In the genomic region with DNA sequence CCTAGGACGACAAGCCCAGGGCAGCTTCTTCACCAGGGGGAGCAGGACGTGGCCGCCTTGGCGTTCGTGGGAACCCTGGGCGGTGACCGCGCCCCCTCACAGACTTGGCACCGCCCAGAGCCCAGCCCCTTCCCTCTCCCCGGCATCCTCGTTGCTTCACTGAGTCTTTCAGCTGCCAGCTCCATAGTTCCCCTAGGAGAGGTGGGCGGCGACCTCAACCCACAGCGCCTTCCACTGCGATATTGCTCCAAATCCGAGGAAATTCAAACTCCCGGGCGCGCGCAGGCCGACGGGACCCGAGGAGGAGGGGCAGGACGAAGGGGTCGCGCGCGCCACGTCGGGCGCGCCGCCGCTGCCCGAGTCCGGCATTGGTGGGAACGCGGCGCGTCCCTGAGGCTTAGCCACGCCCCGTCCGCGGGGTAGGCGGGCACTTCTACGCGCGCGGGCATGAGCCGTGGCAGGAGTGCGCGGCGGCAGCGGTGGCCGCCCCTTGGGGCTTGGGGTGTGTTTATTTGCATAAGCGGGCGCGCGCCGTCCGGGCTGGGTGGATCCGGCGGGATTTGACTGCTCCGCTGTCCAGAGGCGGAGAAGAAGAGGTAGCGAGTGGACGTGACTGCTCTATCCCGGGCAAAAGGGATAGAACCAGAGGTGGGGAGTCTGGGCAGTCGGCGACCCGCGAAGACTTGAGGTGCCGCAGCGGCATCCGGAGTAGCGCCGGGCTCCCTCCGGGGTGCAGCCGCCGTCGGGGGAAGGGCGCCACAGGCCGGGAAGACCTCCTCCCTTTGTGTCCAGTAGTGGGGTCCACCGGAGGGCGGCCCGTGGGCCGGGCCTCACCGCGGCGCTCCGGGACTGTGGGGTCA, we compare ENCODE assay signal across 1 cellular context.
TF ChIP-seq lines count a peak whose summit lies in the region.

A gene with protein sequence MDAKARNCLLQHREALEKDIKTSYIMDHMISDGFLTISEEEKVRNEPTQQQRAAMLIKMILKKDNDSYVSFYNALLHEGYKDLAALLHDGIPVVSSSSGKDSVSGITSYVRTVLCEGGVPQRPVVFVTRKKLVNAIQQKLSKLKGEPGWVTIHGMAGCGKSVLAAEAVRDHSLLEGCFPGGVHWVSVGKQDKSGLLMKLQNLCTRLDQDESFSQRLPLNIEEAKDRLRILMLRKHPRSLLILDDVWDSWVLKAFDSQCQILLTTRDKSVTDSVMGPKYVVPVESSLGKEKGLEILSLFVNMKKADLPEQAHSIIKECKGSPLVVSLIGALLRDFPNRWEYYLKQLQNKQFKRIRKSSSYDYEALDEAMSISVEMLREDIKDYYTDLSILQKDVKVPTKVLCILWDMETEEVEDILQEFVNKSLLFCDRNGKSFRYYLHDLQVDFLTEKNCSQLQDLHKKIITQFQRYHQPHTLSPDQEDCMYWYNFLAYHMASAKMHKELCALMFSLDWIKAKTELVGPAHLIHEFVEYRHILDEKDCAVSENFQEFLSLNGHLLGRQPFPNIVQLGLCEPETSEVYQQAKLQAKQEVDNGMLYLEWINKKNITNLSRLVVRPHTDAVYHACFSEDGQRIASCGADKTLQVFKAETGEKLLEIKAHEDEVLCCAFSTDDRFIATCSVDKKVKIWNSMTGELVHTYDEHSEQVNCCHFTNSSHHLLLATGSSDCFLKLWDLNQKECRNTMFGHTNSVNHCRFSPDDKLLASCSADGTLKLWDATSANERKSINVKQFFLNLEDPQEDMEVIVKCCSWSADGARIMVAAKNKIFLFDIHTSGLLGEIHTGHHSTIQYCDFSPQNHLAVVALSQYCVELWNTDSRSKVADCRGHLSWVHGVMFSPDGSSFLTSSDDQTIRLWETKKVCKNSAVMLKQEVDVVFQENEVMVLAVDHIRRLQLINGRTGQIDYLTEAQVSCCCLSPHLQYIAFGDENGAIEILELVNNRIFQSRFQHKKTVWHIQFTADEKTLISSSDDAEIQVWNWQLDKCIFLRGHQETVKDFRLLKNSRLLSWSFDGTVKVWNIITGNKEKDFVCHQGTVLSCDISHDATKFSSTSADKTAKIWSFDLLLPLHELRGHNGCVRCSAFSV (N-terminal part only) (plus strand): TSS at position 579 of the 860 bp plus-strand sequence. CDS start 3,070 bp downstream, outside the sequence.
A gene with protein sequence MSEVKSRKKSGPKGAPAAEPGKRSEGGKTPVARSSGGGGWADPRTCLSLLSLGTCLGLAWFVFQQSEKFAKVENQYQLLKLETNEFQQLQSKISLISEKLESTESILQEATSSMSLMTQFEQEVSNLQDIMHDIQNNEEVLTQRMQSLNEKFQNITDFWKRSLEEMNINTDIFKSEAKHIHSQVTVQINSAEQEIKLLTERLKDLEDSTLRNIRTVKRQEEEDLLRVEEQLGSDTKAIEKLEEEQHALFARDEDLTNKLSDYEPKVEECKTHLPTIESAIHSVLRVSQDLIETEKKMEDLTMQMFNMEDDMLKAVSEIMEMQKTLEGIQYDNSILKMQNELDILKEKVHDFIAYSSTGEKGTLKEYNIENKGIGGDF (minus strand): TSS at position 77 of the 860 bp plus-strand sequence. CDS start 87 bp downstream, outside the sequence.

TF ChIP-seq in K562, 482 proteins besides CTCF, POLR2A, EP300 and RAD21 (continued from another document):
- TF ChIP-seq, protein P1, sequence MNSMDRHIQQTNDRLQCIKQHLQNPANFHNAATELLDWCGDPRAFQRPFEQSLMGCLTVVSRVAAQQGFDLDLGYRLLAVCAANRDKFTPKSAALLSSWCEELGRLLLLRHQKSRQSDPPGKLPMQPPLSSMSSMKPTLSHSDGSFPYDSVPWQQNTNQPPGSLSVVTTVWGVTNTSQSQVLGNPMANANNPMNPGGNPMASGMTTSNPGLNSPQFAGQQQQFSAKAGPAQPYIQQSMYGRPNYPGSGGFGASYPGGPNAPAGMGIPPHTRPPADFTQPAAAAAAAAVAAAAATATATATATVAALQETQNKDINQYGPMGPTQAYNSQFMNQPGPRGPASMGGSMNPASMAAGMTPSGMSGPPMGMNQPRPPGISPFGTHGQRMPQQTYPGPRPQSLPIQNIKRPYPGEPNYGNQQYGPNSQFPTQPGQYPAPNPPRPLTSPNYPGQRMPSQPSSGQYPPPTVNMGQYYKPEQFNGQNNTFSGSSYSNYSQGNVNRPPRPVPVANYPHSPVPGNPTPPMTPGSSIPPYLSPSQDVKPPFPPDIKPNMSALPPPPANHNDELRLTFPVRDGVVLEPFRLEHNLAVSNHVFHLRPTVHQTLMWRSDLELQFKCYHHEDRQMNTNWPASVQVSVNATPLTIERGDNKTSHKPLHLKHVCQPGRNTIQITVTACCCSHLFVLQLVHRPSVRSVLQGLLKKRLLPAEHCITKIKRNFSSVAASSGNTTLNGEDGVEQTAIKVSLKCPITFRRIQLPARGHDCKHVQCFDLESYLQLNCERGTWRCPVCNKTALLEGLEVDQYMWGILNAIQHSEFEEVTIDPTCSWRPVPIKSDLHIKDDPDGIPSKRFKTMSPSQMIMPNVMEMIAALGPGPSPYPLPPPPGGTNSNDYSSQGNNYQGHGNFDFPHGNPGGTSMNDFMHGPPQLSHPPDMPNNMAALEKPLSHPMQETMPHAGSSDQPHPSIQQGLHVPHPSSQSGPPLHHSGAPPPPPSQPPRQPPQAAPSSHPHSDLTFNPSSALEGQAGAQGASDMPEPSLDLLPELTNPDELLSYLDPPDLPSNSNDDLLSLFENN (IDR thresholded peaks at IDR 0.05; ENCODE audit: low read depth in 2 of 2, low read length in 2 of 2): no peak
- TF ChIP-seq SMAD3 (CRISPR knock-in tag; conservative IDR thresholded peaks at IDR 0.05) (no peak), ZNF347 (CRISPR knock-in tag; IDR thresholded peaks at IDR 0.05; ENCODE audit: low read depth) (no peak), MAFF (IDR thresholded peaks at IDR 0.05; ENCODE audit: low read length) (no peak), SP1 (CRISPR knock-in tag; IDR thresholded peaks at IDR 0.05) (peak; percentile 87), CHD2 (IDR thresholded peaks at IDR 0.05; ENCODE audit: low read depth, low read length) (peak; percentile 34; the same call in 1 of the 2 replicates), TFAM (CRISPR knock-in tag; conservative IDR thresholded peaks at IDR 0.05) (no peak)
- TF ChIP-seq, protein P2, sequence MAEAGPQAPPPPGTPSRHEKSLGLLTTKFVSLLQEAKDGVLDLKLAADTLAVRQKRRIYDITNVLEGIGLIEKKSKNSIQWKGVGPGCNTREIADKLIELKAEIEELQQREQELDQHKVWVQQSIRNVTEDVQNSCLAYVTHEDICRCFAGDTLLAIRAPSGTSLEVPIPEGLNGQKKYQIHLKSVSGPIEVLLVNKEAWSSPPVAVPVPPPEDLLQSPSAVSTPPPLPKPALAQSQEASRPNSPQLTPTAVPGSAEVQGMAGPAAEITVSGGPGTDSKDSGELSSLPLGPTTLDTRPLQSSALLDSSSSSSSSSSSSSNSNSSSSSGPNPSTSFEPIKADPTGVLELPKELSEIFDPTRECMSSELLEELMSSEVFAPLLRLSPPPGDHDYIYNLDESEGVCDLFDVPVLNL (CRISPR knock-in tag; IDR thresholded peaks at IDR 0.05; ENCODE audit: low read depth): peak; percentile 94
